Comparison of ENCODE assay signal across 29 cellular contexts in genomic region chr19:45159971-45160324, GRCh38. TPM values are rescaled to one million over a fixed set of nuclear protein-coding genes. Genes with fewer than 3 reads are reported as not detected.
"Had no signal": no experiment of that assay in that cellular context is flagged by ENCODE, and none has a peak within 500 bp of the region (broad histone marks: within the 10 kb centered on the region; RNA-seq: fewer than 3 reads in every experiment).

No MANE protein-coding gene starts in this region.

- H2AFZ ChIP-seq: hepatocyte had no signal

- FAIRE-seq: colon, keratinocyte, pancreas had no signal

- H3K36me3 ChIP-seq: gastrocnemius medialis, pancreas, stomach, thyroid gland, upper lobe of right lung had no signal

- H3K4me1 ChIP-seq: gastrocnemius medialis, psoas muscle had no signal

- H3K27ac ChIP-seq: body of pancreas, gastrocnemius medialis, hepatocyte, pancreas, psoas muscle, stomach, thyroid gland, upper lobe of right lung had no signal

- H3K4me2 ChIP-seq: hepatocyte, smooth muscle cell had no signal

- H3K4me3 ChIP-seq: body of pancreas, gastrocnemius medialis, hepatocyte, pancreas, psoas muscle, smooth muscle cell, stomach, thyroid gland, upper lobe of right lung had no signal

- H3K79me2 ChIP-seq: hepatocyte had no signal

- DNase-seq: activated CD4-positive, alpha-beta memory T cell treated with anti-CD3 and anti-CD28 coated beads for 36 hours; activated CD4-positive, alpha-beta T cell treated with anti-CD3 and anti-CD28 coated beads, Interleukin-2, amount 10 ng/mL, durations not matched to agents 24 days and 14 days; activated CD4-positive, CD25-positive, alpha-beta regulatory T cell treated with anti-CD3 and anti-CD28 coated beads, Interleukin-2, amount 50 U/mL, for 72 hours; activated CD8-positive, alpha-beta memory T cell treated with anti-CD3 and anti-CD28 coated beads, Interleukin-2, amount 50 U/mL, for 4 hours; activated T-cell treated with anti-CD3 and anti-CD28 coated beads, Interleukin-2, amount 50 U/mL, for 4 hours; anterior cingulate cortex; body of pancreas; dermis blood vessel endothelial cell; effector CD8-positive, alpha-beta T cell; erythroblast; gastrocnemius medialis; left cardiac atrium; left ventricle myocardium superior; naive B cell; nephron progenitor cell; psoas muscle; stimulated activated CD4-positive, alpha-beta T cell treated with anti-CD3 and anti-CD28 coated beads, Interleukin-1b, Interleukin-23, amount 100 ng/mL, for 48 hours; stimulated activated CD4-positive, alpha-beta T cell treated with anti-CD3 and anti-CD28 coated beads, Interleukin-4, amount 100 ng/mL, for 4 hours; stimulated activated CD8-positive, alpha-beta memory T cell treated with anti-CD3 and anti-CD28 coated beads, Interleukin-4, amount 100 ng/mL, for 48 hours; stomach; T-helper 1 cell; thyroid gland; upper lobe of right lung had no signal

- ATAC-seq: activated T-cell treated with anti-CD3 and anti-CD28 coated beads, Interleukin-2, amount 50 U/mL, for 4 hours; gastrocnemius medialis; left cardiac atrium; left ventricle myocardium superior; psoas muscle; stimulated activated memory B cell treated with anti-CD40 and anti-IgM and Interleukin-4, amounts not matched to agents 10 μg/mL and 1 μg/mL and 100 μg/mL, for 72 hours; upper lobe of right lung had no signal

- H3K9me3 ChIP-seq: body of pancreas, gastrocnemius medialis, pancreas, psoas muscle, stomach, thyroid gland, upper lobe of right lung had no signal

- H3K27me3 ChIP-seq: body of pancreas, hepatocyte, pancreas, thyroid gland had no signal

RNA-seq across cellular contexts. Expression of gene NKPD1, which starts 0.8 kb away (rescaled TPM):
- total RNA-seq: body of pancreas, stomach, upper lobe of right lung had no signal
